ENCODE assay signal across 1 cellular context in genomic region chr3:197496746-197497125, GRCh38.
TF ChIP-seq lines count a peak whose summit lies in the region.

No MANE protein-coding gene starts in this region.

TF ChIP-seq in GM12878, 131 proteins besides CTCF, POLR2A, EP300 and RAD21:
- TF ChIP-seq LARP7 (IDR thresholded peaks at IDR 0.05), result no peak
- TF ChIP-seq ZNF622 (IDR thresholded peaks at IDR 0.05), result no peak
- no peak for TF ChIP-seq RELA (IDR thresholded peaks at IDR 0.05; ENCODE audit: borderline replicate concordance, partially characterized antibody)
- TF ChIP-seq, protein P1, sequence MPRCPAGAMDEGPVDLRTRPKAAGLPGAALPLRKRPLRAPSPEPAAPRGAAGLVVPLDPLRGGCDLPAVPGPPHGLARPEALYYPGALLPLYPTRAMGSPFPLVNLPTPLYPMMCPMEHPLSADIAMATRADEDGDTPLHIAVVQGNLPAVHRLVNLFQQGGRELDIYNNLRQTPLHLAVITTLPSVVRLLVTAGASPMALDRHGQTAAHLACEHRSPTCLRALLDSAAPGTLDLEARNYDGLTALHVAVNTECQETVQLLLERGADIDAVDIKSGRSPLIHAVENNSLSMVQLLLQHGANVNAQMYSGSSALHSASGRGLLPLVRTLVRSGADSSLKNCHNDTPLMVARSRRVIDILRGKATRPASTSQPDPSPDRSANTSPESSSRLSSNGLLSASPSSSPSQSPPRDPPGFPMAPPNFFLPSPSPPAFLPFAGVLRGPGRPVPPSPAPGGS (IDR thresholded peaks at IDR 0.05; ENCODE audit: borderline replicate concordance, insufficient read depth, low read depth, low read length, poor library complexity, severe bottlenecking), result peak; percentile 15
- TF ChIP-seq RUNX3 (IDR thresholded peaks at IDR 0.05; ENCODE audit: low read length), result 0 out of 2 replicates have a peak, but pooled peaks have one; percentile 42
- TF ChIP-seq KLF5 (IDR thresholded peaks at IDR 0.05; ENCODE audit: partially characterized antibody), result no peak
- TF ChIP-seq, protein P2, sequence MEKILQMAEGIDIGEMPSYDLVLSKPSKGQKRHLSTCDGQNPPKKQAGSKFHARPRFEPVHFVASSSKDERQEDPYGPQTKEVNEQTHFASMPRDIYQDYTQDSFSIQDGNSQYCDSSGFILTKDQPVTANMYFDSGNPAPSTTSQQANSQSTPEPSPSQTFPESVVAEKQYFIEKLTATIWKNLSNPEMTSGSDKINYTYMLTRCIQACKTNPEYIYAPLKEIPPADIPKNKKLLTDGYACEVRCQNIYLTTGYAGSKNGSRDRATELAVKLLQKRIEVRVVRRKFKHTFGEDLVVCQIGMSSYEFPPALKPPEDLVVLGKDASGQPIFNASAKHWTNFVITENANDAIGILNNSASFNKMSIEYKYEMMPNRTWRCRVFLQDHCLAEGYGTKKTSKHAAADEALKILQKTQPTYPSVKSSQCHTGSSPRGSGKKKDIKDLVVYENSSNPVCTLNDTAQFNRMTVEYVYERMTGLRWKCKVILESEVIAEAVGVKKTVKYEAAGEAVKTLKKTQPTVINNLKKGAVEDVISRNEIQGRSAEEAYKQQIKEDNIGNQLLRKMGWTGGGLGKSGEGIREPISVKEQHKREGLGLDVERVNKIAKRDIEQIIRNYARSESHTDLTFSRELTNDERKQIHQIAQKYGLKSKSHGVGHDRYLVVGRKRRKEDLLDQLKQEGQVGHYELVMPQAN (conservative IDR thresholded peaks at IDR 0.05), result no peak
- TF ChIP-seq BCL11A (IDR thresholded peaks at IDR 0.05; ENCODE audit: low read depth, low read length), result no peak
- no peak for TF ChIP-seq KDM1A (IDR thresholded peaks at IDR 0.05; ENCODE audit: borderline replicate concordance)
- TF ChIP-seq RAD51 (IDR thresholded peaks at IDR 0.05), result no peak
- TF ChIP-seq SUPT20H (IDR thresholded peaks at IDR 0.05; ENCODE audit: borderline replicate concordance, control insufficient read depth, low read depth, low read length), result no peak
- no peak for TF ChIP-seq ETV6 (conservative IDR thresholded peaks at IDR 0.05 in 1 of 2, IDR thresholded peaks at IDR 0.05 in 1 of 2; ENCODE audit: borderline replicate concordance in 1 of 2, low read depth in 1 of 2)
- TF ChIP-seq, protein P3, sequence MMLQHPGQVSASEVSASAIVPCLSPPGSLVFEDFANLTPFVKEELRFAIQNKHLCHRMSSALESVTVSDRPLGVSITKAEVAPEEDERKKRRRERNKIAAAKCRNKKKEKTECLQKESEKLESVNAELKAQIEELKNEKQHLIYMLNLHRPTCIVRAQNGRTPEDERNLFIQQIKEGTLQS (IDR thresholded peaks at IDR 0.05; ENCODE audit: borderline replicate concordance, extremely low read depth, low read depth, low read length), result no peak
- TF ChIP-seq PML (IDR thresholded peaks at IDR 0.05; ENCODE audit: low read length), result no peak
